In the genomic region with DNA sequence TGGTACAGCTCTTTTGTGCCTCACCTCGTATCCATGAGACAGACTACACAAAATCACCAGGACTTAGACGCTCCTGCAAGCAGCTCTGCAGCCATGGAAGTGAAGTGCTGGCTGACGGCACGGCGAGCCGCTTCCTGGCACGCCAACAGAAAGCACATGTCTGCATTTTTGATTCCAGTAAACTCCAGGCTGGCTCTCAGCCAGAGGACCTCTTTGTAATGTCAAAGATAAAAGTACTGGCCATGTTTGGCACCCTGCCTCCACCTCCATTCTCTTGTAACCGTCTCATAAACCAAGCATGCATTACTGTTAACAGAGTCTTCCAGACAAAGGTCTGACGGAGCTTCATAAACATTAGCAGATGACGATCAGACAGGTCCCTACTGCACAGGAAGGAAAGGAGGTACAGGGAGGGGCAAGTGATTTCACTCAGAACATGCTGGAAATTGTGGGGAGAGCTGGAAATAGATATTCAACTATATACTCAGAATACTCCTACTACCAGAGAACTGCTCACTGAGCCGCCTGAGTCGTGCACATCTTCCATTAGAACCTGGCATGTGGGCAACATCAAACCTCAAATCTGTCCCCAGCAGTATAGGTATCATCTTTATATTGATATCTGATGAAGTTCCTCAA, we compare ENCODE assay signal across 1 cellular context.
A peak's percentile ranks its signal among the peaks of the same experiment; 100 is the strongest.
TF ChIP-seq lines count a peak whose summit lies in the region.

No MANE protein-coding gene starts in this region.

TF ChIP-seq in K562, 482 proteins besides CTCF, POLR2A, EP300 and RAD21 (continued from another document and continues in another):
- no peak for TF ChIP-seq ZNF184 (CRISPR knock-in tag; IDR thresholded peaks at IDR 0.05)
- no peak for TF ChIP-seq ZC3H11A (IDR thresholded peaks at IDR 0.05; ENCODE audit: low read depth, low read length)
- TF ChIP-seq, protein P1, sequence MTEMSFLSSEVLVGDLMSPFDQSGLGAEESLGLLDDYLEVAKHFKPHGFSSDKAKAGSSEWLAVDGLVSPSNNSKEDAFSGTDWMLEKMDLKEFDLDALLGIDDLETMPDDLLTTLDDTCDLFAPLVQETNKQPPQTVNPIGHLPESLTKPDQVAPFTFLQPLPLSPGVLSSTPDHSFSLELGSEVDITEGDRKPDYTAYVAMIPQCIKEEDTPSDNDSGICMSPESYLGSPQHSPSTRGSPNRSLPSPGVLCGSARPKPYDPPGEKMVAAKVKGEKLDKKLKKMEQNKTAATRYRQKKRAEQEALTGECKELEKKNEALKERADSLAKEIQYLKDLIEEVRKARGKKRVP (CRISPR knock-in tag; IDR thresholded peaks at IDR 0.05), result no peak
- peak; percentile 73 for TF ChIP-seq ZNF766 (CRISPR knock-in tag; conservative IDR thresholded peaks at IDR 0.05)
- TF ChIP-seq TOE1 (IDR thresholded peaks at IDR 0.05; ENCODE audit: borderline replicate concordance), result no peak
- no peak for TF ChIP-seq TOE1 (CRISPR knock-in tag; IDR thresholded peaks at IDR 0.05; ENCODE audit: borderline replicate concordance, low read depth)
- TF ChIP-seq MEF2A (IDR thresholded peaks at IDR 0.05; ENCODE audit: control insufficient read depth, low read depth, low read length), result no peak
- TF ChIP-seq CBFA2T3 (IDR thresholded peaks at IDR 0.05), result peak; percentile 81
- TF ChIP-seq TRIM28 (IDR thresholded peaks at IDR 0.05), result no peak
- TF ChIP-seq, protein P2, sequence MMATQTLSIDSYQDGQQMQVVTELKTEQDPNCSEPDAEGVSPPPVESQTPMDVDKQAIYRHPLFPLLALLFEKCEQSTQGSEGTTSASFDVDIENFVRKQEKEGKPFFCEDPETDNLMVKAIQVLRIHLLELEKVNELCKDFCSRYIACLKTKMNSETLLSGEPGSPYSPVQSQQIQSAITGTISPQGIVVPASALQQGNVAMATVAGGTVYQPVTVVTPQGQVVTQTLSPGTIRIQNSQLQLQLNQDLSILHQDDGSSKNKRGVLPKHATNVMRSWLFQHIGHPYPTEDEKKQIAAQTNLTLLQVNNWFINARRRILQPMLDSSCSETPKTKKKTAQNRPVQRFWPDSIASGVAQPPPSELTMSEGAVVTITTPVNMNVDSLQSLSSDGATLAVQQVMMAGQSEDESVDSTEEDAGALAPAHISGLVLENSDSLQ (IDR thresholded peaks at IDR 0.05), result peak; percentile 28; the same call in 1 of the 2 replicates
- TF ChIP-seq SMAD4 (CRISPR knock-in tag; conservative IDR thresholded peaks at IDR 0.05), result peak; percentile 40; the same call in 1 of the 2 replicates
- peak; percentile 76 for TF ChIP-seq ARID1B (IDR thresholded peaks at IDR 0.05)
- peak in 1 of 2 experiments; percentile 68; a peak in 2 of 4 replicates for TF ChIP-seq HDAC1 (IDR thresholded peaks at IDR 0.05)
- TF ChIP-seq TAL1 (IDR thresholded peaks at IDR 0.05), result peak; percentile 23; the same call in 1 of the 2 replicates
- 0 out of 2 replicates have a peak, but pooled peaks have one; percentile 33 for TF ChIP-seq TCF3 (CRISPR knock-in tag; IDR thresholded peaks at IDR 0.05)
- TF ChIP-seq RBBP5 (IDR thresholded peaks at IDR 0.05; ENCODE audit: borderline replicate concordance, insufficient read depth, low read length, poor library complexity, severe bottlenecking), result peak; percentile 42
- TF ChIP-seq NFIC (IDR thresholded peaks at IDR 0.05), result peak; percentile 96
- TF ChIP-seq MYC (IDR thresholded peaks at IDR 0.05; ENCODE audit: low read depth, low read length), result peak; percentile 83
- TF ChIP-seq MYC (CRISPR knock-in tag; IDR thresholded peaks at IDR 0.05; ENCODE audit: borderline replicate concordance, low read depth), result no peak
- TF ChIP-seq TAF7 (tag; IDR thresholded peaks at IDR 0.05), result no peak
- no peak for TF ChIP-seq NFE2L1 (tag; IDR thresholded peaks at IDR 0.05; ENCODE audit: borderline replicate concordance, low read depth)
- peak; percentile 70; the same call in 1 of the 2 replicates for TF ChIP-seq DPF2 (IDR thresholded peaks at IDR 0.05)
- no peak for TF ChIP-seq ZNF143 (CRISPR knock-in tag; IDR thresholded peaks at IDR 0.05)
- TF ChIP-seq, protein P3, sequence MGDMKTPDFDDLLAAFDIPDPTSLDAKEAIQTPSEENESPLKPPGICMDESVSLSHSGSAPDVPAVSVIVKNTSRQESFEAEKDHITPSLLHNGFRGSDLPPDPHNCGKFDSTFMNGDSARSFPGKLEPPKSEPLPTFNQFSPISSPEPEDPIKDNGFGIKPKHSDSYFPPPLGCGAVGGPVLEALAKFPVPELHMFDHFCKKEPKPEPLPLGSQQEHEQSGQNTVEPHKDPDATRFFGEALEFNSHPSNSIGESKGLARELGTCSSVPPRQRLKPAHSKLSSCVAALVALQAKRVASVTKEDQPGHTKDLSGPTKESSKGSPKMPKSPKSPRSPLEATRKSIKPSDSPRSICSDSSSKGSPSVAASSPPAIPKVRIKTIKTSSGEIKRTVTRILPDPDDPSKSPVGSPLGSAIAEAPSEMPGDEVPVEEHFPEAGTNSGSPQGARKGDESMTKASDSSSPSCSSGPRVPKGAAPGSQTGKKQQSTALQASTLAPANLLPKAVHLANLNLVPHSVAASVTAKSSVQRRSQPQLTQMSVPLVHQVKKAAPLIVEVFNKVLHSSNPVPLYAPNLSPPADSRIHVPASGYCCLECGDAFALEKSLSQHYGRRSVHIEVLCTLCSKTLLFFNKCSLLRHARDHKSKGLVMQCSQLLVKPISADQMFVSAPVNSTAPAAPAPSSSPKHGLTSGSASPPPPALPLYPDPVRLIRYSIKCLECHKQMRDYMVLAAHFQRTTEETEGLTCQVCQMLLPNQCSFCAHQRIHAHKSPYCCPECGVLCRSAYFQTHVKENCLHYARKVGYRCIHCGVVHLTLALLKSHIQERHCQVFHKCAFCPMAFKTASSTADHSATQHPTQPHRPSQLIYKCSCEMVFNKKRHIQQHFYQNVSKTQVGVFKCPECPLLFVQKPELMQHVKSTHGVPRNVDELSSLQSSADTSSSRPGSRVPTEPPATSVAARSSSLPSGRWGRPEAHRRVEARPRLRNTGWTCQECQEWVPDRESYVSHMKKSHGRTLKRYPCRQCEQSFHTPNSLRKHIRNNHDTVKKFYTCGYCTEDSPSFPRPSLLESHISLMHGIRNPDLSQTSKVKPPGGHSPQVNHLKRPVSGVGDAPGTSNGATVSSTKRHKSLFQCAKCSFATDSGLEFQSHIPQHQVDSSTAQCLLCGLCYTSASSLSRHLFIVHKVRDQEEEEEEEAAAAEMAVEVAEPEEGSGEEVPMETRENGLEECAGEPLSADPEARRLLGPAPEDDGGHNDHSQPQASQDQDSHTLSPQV (IDR thresholded peaks at IDR 0.05), result peak; percentile 79
- TF ChIP-seq SOX6 (IDR thresholded peaks at IDR 0.05), result peak; percentile 87
- TF ChIP-seq ZKSCAN8 (CRISPR knock-in tag; IDR thresholded peaks at IDR 0.05), result no peak
- peak in 1 of 2 experiments; percentile 24; a peak in 1 of 4 replicates for TF ChIP-seq RCOR1 (IDR thresholded peaks at IDR 0.05; ENCODE audit: borderline replicate concordance in 1 of 2, low read depth in 2 of 2, low read length in 2 of 2)
- peak; percentile 60 for TF ChIP-seq MEIS2 (IDR thresholded peaks at IDR 0.05; ENCODE audit: partially characterized antibody)
- TF ChIP-seq HDAC3 (IDR thresholded peaks at IDR 0.05; ENCODE audit: borderline replicate concordance, partially characterized antibody), result no peak
- TF ChIP-seq, protein P4, sequence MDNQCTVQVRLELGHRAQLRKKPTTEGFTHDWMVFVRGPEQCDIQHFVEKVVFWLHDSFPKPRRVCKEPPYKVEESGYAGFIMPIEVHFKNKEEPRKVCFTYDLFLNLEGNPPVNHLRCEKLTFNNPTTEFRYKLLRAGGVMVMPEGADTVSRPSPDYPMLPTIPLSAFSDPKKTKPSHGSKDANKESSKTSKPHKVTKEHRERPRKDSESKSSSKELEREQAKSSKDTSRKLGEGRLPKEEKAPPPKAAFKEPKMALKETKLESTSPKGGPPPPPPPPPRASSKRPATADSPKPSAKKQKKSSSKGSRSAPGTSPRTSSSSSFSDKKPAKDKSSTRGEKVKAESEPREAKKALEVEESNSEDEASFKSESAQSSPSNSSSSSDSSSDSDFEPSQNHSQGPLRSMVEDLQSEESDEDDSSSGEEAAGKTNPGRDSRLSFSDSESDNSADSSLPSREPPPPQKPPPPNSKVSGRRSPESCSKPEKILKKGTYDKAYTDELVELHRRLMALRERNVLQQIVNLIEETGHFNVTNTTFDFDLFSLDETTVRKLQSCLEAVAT (IDR thresholded peaks at IDR 0.05), result no peak
- TF ChIP-seq, protein P5, sequence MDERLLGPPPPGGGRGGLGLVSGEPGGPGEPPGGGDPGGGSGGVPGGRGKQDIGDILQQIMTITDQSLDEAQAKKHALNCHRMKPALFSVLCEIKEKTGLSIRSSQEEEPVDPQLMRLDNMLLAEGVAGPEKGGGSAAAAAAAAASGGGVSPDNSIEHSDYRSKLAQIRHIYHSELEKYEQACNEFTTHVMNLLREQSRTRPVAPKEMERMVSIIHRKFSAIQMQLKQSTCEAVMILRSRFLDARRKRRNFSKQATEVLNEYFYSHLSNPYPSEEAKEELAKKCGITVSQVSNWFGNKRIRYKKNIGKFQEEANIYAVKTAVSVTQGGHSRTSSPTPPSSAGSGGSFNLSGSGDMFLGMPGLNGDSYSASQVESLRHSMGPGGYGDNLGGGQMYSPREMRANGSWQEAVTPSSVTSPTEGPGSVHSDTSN (CRISPR knock-in tag; IDR thresholded peaks at IDR 0.05; ENCODE audit: low read depth), result no peak
- TF ChIP-seq, protein P5 (tag; conservative IDR thresholded peaks at IDR 0.05; ENCODE audit: low read depth), result peak; percentile 56
- TF ChIP-seq, protein P6, sequence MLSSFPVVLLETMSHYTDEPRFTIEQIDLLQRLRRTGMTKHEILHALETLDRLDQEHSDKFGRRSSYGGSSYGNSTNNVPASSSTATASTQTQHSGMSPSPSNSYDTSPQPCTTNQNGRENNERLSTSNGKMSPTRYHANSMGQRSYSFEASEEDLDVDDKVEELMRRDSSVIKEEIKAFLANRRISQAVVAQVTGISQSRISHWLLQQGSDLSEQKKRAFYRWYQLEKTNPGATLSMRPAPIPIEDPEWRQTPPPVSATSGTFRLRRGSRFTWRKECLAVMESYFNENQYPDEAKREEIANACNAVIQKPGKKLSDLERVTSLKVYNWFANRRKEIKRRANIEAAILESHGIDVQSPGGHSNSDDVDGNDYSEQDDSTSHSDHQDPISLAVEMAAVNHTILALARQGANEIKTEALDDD (IDR thresholded peaks at IDR 0.05), result peak; percentile 42; the same call in 1 of the 2 replicates
- TF ChIP-seq CBFA2T2 (conservative IDR thresholded peaks at IDR 0.05), result peak; percentile 61
- TF ChIP-seq, protein P7, sequence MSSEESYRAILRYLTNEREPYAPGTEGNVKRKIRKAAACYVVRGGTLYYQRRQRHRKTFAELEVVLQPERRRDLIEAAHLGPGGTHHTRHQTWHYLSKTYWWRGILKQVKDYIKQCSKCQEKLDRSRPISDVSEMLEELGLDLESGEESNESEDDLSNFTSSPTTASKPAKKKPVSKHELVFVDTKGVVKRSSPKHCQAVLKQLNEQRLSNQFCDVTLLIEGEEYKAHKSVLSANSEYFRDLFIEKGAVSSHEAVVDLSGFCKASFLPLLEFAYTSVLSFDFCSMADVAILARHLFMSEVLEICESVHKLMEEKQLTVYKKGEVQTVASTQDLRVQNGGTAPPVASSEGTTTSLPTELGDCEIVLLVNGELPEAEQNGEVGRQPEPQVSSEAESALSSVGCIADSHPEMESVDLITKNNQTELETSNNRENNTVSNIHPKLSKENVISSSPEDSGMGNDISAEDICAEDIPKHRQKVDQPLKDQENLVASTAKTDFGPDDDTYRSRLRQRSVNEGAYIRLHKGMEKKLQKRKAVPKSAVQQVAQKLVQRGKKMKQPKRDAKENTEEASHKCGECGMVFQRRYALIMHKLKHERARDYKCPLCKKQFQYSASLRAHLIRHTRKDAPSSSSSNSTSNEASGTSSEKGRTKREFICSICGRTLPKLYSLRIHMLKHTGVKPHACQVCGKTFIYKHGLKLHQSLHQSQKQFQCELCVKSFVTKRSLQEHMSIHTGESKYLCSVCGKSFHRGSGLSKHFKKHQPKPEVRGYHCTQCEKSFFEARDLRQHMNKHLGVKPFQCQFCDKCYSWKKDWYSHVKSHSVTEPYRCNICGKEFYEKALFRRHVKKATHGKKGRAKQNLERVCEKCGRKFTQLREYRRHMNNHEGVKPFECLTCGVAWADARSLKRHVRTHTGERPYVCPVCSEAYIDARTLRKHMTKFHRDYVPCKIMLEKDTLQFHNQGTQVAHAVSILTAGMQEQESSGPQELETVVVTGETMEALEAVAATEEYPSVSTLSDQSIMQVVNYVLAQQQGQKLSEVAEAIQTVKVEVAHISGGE (CRISPR knock-in tag; IDR thresholded peaks at IDR 0.05), result peak in 1 of 3 experiments; percentile 54; a peak in 1 of 6 replicates
- peak; percentile 53; the same call in 1 of the 2 replicates for TF ChIP-seq L3MBTL2 (IDR thresholded peaks at IDR 0.05)
- TF ChIP-seq SMARCA4 (IDR thresholded peaks at IDR 0.05), result 0 out of 2 replicates have a peak, but pooled peaks have one; percentile 30
- TF ChIP-seq, protein P8, sequence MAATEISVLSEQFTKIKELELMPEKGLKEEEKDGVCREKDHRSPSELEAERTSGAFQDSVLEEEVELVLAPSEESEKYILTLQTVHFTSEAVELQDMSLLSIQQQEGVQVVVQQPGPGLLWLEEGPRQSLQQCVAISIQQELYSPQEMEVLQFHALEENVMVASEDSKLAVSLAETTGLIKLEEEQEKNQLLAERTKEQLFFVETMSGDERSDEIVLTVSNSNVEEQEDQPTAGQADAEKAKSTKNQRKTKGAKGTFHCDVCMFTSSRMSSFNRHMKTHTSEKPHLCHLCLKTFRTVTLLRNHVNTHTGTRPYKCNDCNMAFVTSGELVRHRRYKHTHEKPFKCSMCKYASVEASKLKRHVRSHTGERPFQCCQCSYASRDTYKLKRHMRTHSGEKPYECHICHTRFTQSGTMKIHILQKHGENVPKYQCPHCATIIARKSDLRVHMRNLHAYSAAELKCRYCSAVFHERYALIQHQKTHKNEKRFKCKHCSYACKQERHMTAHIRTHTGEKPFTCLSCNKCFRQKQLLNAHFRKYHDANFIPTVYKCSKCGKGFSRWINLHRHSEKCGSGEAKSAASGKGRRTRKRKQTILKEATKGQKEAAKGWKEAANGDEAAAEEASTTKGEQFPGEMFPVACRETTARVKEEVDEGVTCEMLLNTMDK (IDR thresholded peaks at IDR 0.05; ENCODE audit: borderline replicate concordance, insufficient read depth, low read depth, low read length, poor library complexity, severe bottlenecking), result no peak
- TF ChIP-seq, protein P9, sequence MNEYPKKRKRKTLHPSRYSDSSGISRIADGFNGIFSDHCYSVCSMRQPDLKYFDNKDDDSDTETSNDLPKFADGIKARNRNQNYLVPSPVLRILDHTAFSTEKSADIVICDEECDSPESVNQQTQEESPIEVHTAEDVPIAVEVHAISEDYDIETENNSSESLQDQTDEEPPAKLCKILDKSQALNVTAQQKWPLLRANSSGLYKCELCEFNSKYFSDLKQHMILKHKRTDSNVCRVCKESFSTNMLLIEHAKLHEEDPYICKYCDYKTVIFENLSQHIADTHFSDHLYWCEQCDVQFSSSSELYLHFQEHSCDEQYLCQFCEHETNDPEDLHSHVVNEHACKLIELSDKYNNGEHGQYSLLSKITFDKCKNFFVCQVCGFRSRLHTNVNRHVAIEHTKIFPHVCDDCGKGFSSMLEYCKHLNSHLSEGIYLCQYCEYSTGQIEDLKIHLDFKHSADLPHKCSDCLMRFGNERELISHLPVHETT (CRISPR knock-in tag; conservative IDR thresholded peaks at IDR 0.05 in 1 of 2, IDR thresholded peaks at IDR 0.05 in 1 of 2), result peak in 1 of 2 experiments; percentile 39; a peak in 1 of 4 replicates
